In the genomic region with DNA sequence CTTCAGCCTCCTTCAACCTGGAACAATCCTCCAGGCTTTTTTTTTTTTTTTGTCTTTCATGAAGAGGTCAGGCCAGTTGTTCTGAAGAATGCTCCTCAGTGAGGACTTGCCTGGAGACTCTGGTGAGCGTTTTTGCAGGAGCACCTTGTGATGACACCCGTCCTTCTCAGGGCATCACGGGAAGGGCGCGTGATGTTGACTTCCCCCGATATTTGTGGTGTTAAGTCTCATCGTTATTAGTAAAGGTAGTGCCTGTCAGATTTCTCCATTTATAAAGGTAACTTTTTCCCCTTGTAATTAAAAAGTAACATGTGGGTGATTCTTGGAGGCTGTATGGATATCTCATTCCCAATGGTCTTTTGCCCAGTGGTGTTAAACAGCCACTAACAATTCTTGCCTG, we compare ENCODE assay signal across 10 cellular contexts. TPM values are rescaled to one million over a fixed set of nuclear protein-coding genes. Genes with fewer than 3 reads are reported as not detected.
"Had no signal": no experiment of that assay in that cellular context is flagged by ENCODE, and none has a peak within 500 bp of the region (broad histone marks: within the 10 kb centered on the region; RNA-seq: fewer than 3 reads in every experiment).

No MANE protein-coding gene starts in this region.

- H3K4me1 ChIP-seq: HAP-1 had no signal

- H3K36me3 ChIP-seq: HAP-1 had no signal

- H3K9me3 ChIP-seq: HAP-1 had no signal

- H3K4me3 ChIP-seq: GM23248, HAP-1, K562 had no signal

- H3K9me3 Mint-ChIP-seq: HFFc6 had no signal

- H3K27ac Mint-ChIP-seq: HFFc6 had no signal

- H3K4me3 Mint-ChIP-seq: HFFc6 had no signal

- DNase-seq: GM23248, GOT3, H7, HFFc6, IMR-90 had no signal

- H3K27ac ChIP-seq: GM23248 had no signal

- ATAC-seq: HCT116, K562 had no signal

RNA-seq across cellular contexts. Expression of a gene that starts 23.9 kb away (rescaled TPM):
- total RNA-seq: GM23248, H4, H7, HFFc6, HT-29, IMR-90, K562 had no signal
- polyA plus RNA-seq: GM23248, IMR-90, K562 had no signal
